In the genomic region with DNA sequence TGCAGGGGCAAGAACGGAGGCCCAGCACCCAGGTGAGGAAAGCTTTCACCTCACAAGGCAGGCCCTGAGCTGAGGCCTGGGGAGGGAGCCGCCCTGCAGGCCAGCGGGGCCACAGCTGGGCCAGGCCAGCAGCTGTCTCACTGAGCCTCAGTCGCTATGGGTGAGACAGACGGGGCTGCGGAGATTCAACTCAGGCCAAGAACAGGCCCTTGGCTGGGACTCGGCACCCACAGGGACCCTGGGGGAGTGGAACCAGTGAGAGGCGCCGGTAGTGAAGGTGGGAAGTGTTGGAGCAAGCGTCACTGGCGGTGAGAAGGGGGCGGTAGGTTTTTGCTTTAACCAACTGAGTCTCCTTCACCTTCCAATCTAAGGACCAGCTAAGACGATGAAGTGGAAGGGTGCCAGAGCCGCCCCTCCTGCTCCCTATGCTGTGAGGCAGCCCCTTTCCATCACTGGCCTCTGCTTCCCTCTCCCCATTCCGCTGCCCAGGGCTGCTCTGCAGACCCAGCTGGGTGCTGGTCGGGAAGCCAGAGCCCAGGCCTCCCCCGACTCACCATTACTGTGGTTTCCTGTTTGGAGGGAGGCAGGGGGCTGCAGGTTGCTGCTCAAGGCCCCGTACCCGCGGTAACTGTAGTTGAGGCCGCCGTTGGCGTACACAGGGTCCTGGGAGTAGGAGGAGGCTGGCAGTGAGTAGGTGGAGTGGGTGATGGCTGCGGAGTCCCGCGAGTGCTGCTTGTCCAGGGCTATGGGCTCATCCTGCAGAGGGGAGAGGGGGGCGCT, we compare ENCODE assay signal across 13 cellular contexts.
DNase-seq lines count a peak whose midpoint lies in the region; ATAC-seq and TF ChIP-seq lines count a peak whose summit lies in the region.
"Had no signal": no experiment of that assay in that cellular context is flagged by ENCODE, and none has a peak within 500 bp of the region (broad histone marks: within the 10 kb centered on the region; RNA-seq: fewer than 3 reads in every experiment).

No MANE protein-coding gene starts in this region.

- H3K4me2 ChIP-seq in neural progenitor cell (no peak overlapping the region), MM.1S (ENCODE audit: low read depth, low read length) (no peak overlapping the region)

- H3K27me3 Mint-ChIP-seq in Caco-2 (ENCODE audit: insufficient read depth, unreplicated experiment) (no peaks in the 10 kb centered on the region), neural progenitor cell (ENCODE audit: insufficient read depth, low read depth) (peaks cover 4% of the 10 kb centered on the region)
- H3K27me3 Mint-ChIP-seq: activated CD4-positive, alpha-beta memory T cell treated with anti-CD3 and anti-CD28 coated beads for 36 hours had no signal

- TF ChIP-seq CTCF in Caco-2 (IDR thresholded peaks at IDR 0.05; ENCODE audit: insufficient read depth in 1 of 2, low read depth in 1 of 2, low read length in 1 of 2, severe bottlenecking in 1 of 2, unreplicated experiment in 1 of 2) (peak in 1 of 2 experiments; percentile 22), HEK293 (tag by site-specific recombination; IDR thresholded peaks at IDR 0.05) (peak; percentile 60), body of pancreas (IDR thresholded peaks at IDR 0.05) (peak in 2 of 7 experiments; percentile 2 to 5), neural progenitor cell (IDR thresholded peaks at IDR 0.05) (peak; percentile 3), MM.1S (IDR thresholded peaks at IDR 0.05; ENCODE audit: low read length) (no peak)

- H3K4me1 Mint-ChIP-seq in Caco-2 (ENCODE audit: low read depth, unreplicated experiment) = no peaks in the 10 kb centered on the region
- H3K4me1 Mint-ChIP-seq in neural progenitor cell = peaks cover 21% of the 10 kb centered on the region

- H3K9me2 ChIP-seq in MM.1S (replicated peaks; ENCODE audit: insufficient read depth, low read length) = no peaks in the 10 kb centered on the region

- no peaks in the 10 kb centered on the region for H3K27me3 ChIP-seq in Caco-2 (replicated peaks; ENCODE audit: control insufficient read depth, insufficient read depth, low read length)
- H3K27me3 ChIP-seq in body of pancreas = no peaks in the 10 kb centered on the region
- no peaks in the 10 kb centered on the region for H3K27me3 ChIP-seq in neural progenitor cell
- no peaks in the 10 kb centered on the region for H3K27me3 ChIP-seq in MM.1S (replicated peaks; ENCODE audit: insufficient read depth, low read length)
- H3K27me3 ChIP-seq: Peyer's patch, right lobe of liver had no signal

- H3K79me2 ChIP-seq in neural progenitor cell (ENCODE audit: low read depth) = peaks cover 11% of the 10 kb centered on the region
- no peaks in the 10 kb centered on the region for H3K79me2 ChIP-seq in MM.1S (ENCODE audit: low read length)

- H3K9me3 ChIP-seq in Caco-2 (no peaks in the 10 kb centered on the region), HEK293 (ENCODE audit: control insufficient read depth, insufficient read depth, low read depth, low read length) (no peaks in the 10 kb centered on the region), body of pancreas (no peaks in the 10 kb centered on the region), neural progenitor cell (ENCODE audit: low read depth) (no peaks in the 10 kb centered on the region), MM.1S (replicated peaks; ENCODE audit: insufficient read depth, low read length) (no peaks in the 10 kb centered on the region)
- H3K9me3 ChIP-seq: Peyer's patch, right lobe of liver had no signal

- H3K4me3 ChIP-seq in Caco-2 (ENCODE audit: low read depth, low read length) (no peak overlapping the region), HEK293 (ENCODE audit: low read depth, low read length) (no peak overlapping the region), body of pancreas (no peak overlapping the region), neural progenitor cell (no peak overlapping the region), MM.1S (ENCODE audit: low read length) (no peak overlapping the region)
- H3K4me3 ChIP-seq: Peyer's patch, right lobe of liver had no signal

- H3K27ac Mint-ChIP-seq in Caco-2 (ENCODE audit: unreplicated experiment) (peak overlapping the region; percentile 17), neural progenitor cell (no peak overlapping the region)

- no peaks in the 10 kb centered on the region for H3K4me1 ChIP-seq in Caco-2
- H3K4me1 ChIP-seq in HEK293 (ENCODE audit: control insufficient read depth, insufficient read depth, low read length) = no peaks in the 10 kb centered on the region; the same call in 1 of the 2 replicates
- peaks cover 68% of the 10 kb centered on the region for H3K4me1 ChIP-seq in body of pancreas
- H3K4me1 ChIP-seq in neural progenitor cell = peaks cover 25% of the 10 kb centered on the region
- H3K4me1 ChIP-seq in MM.1S (ENCODE audit: low read length) = no peaks in the 10 kb centered on the region
- H3K4me1 ChIP-seq: foreskin keratinocyte had no signal

- intact Hi-C loops in Caco-2 (cut with micrococcal nuclease; ENCODE audit: unreplicated experiment) (no loop called here), body of pancreas (cut with DNase I) (no loop called here)

- H3K27ac ChIP-seq in HEK293 (ENCODE audit: extremely low read depth, low read depth, low read length) = no peak overlapping the region
- H3K27ac ChIP-seq in body of pancreas = peak overlapping the region; percentile 52 to 76 (median 68)
- no peak overlapping the region for H3K27ac ChIP-seq in neural progenitor cell
- no peak overlapping the region for H3K27ac ChIP-seq in MM.1S (ENCODE audit: low read length)
- H3K27ac ChIP-seq: foreskin keratinocyte, Peyer's patch, right lobe of liver had no signal

- H3K36me3 ChIP-seq in Caco-2 (ENCODE audit: control insufficient read depth, insufficient read depth, low read length) (peaks cover 17% of the 10 kb centered on the region), HEK293 (ENCODE audit: control insufficient read depth in 2 of 2, insufficient read depth in 1 of 2, low read length in 2 of 2) (peaks cover 0 to 53% of the 10 kb centered on the region in 2 experiments; a peak in 1 of 3 replicates), body of pancreas (replicated peaks in 1 of 2; ENCODE audit: insufficient read depth in 1 of 2, low read depth in 2 of 2) (peaks cover 8 to 11% of the 10 kb centered on the region in 2 donors), neural progenitor cell (no peaks in the 10 kb centered on the region), MM.1S (replicated peaks; ENCODE audit: insufficient read depth, low read length) (no peaks in the 10 kb centered on the region)

- DNase-seq in Caco-2 = peak in 1 of 2 experiments; percentile 51
- DNase-seq in body of pancreas = peak in 2 of 4 donors; percentile 20 to 23
- DNase-seq in neural progenitor cell (ENCODE audit: low spot score) = no peak
- DNase-seq in MM.1S = no peak
- DNase-seq: activated CD4-positive, alpha-beta memory T cell treated with anti-CD3 and anti-CD28 coated beads for 36 hours; effector CD4-positive, alpha-beta T cell; foreskin keratinocyte had no signal

- H3K9ac ChIP-seq in neural progenitor cell = no peak overlapping the region
- H3K9ac ChIP-seq in MM.1S (ENCODE audit: low read length) = no peak overlapping the region

- H3K4me3 Mint-ChIP-seq in Caco-2 (ENCODE audit: unreplicated experiment) = no peak overlapping the region
- no peak overlapping the region for H3K4me3 Mint-ChIP-seq in neural progenitor cell
- H3K4me3 Mint-ChIP-seq: activated CD4-positive, alpha-beta memory T cell treated with anti-CD3 and anti-CD28 coated beads for 36 hours had no signal

- H2AFZ ChIP-seq in neural progenitor cell (replicated peaks) (no peak overlapping the region), MM.1S (ENCODE audit: low read length) (no peak overlapping the region)

- ATAC-seq in body of pancreas (no peak), HG02840 (IDR thresholded peaks at IDR 0.05; ENCODE audit: low FRiP score, unreplicated experiment) (no peak), HG03280 (IDR thresholded peaks at IDR 0.05; ENCODE audit: unreplicated experiment) (no peak), HG03442 (IDR thresholded peaks at IDR 0.05; ENCODE audit: unreplicated experiment) (no peak)
- ATAC-seq: foreskin keratinocyte had no signal

- CTCF ChIA-PET in Caco-2 (lab: Charles Lee) (interaction anchor here (0.7 to 1.2 kb wide), 3 partner anchors 14 to 201 kb away, joined by 3 to 4 read pairs (median 3); no protein-coding TSS in a partner anchor), HEK293 (lab: Yijun Ruan, JAX) (interaction anchor here (0.6 to 1.1 kb wide), 3 partner anchors 27 to 93 kb away, joined by 3 to 4 read pairs (median 4); no protein-coding TSS in a partner anchor)

- peaks cover 88% of the 10 kb centered on the region for H3K36me3 Mint-ChIP-seq in Caco-2 (ENCODE audit: insufficient read depth, unreplicated experiment)
- peaks cover 31% of the 10 kb centered on the region for H3K36me3 Mint-ChIP-seq in neural progenitor cell
- H3K36me3 Mint-ChIP-seq: activated CD4-positive, alpha-beta memory T cell treated with anti-CD3 and anti-CD28 coated beads for 36 hours had no signal

- POLR2A ChIA-PET in Caco-2 (lab: Charles Lee) (no interaction called here), HEK293 (lab: Yijun Ruan, JAX) (no interaction called here)

- H4K20me1 ChIP-seq in neural progenitor cell (ENCODE audit: low read depth) (peaks cover 24% of the 10 kb centered on the region), MM.1S (ENCODE audit: insufficient read depth, low read length) (no peaks in the 10 kb centered on the region)

- no TSS peak for BruUV-seq in Caco-2 (replicated peaks; lab: Mats Ljungman, UMichigan)

- no peak for TF ChIP-seq POLR2A in body of pancreas (IDR thresholded peaks at IDR 0.05)

- 77 to 87% methylated on average over 25 to 27 of the region's 27 CpGs for WGBS in body of pancreas, 2 donors

- H3F3A ChIP-seq in neural progenitor cell (ENCODE audit: low read depth) (peaks cover 13% of the 10 kb centered on the region), MM.1S (ENCODE audit: insufficient read depth, low read length) (no peaks in the 10 kb centered on the region)

- H3K9me3 Mint-ChIP-seq in Caco-2 (ENCODE audit: unreplicated experiment) = no peaks in the 10 kb centered on the region
- no peaks in the 10 kb centered on the region for H3K9me3 Mint-ChIP-seq in neural progenitor cell
- H3K9me3 Mint-ChIP-seq: activated CD4-positive, alpha-beta memory T cell treated with anti-CD3 and anti-CD28 coated beads for 36 hours had no signal

TF ChIP-seq in HEK293, 187 proteins besides CTCF, POLR2A, EP300 and RAD21:
- TF ChIP-seq ZNF155 (tag by site-specific recombination; IDR thresholded peaks at IDR 0.05) (no peak), ZFHX2 (tag by site-specific recombination; conservative IDR thresholded peaks at IDR 0.05) (peak; percentile 54), EGR2 (tag by site-specific recombination; IDR thresholded peaks at IDR 0.05; ENCODE audit: low read depth) (peak; percentile 62; the same call in 1 of the 2 replicates), ZNF610 (tag by site-specific recombination; IDR thresholded peaks at IDR 0.05; ENCODE audit: borderline replicate concordance) (no peak)
TF ChIP-seq in HEK293: peak in this region for 2.

Comparison
In these comparisons a context has a peak if more than half of its experiments do, and no peak if none do; other contexts are left out.
1. H3K27ac ChIP-seq: peak in body of pancreas (4 of 4); none in HEK293 (single experiment), neural progenitor cell (single experiment) and MM.1S (single experiment).